ENCODE assay signal across 32 cellular contexts in genomic region chr2:134292514-134292913, GRCh38. TPM values are rescaled to one million over a fixed set of nuclear protein-coding genes. Genes with fewer than 3 reads are reported as not detected.
DNase-seq lines count a peak whose midpoint lies in the region; ATAC-seq and TF ChIP-seq lines count a peak whose summit lies in the region.
"Had no signal": no experiment of that assay in that cellular context is flagged by ENCODE, and none has a peak within 500 bp of the region (broad histone marks: within the 10 kb centered on the region; RNA-seq: fewer than 3 reads in every experiment).

No MANE protein-coding gene starts in this region.

- no peak overlapping the region for H3K4me3 Mint-ChIP-seq in CD4-positive, CD25-positive, alpha-beta regulatory T cell
- H3K4me3 Mint-ChIP-seq: CD4-positive, alpha-beta T cell; type B pancreatic cell had no signal

- no peak for DNase-seq in CD4-positive, CD25-positive, alpha-beta regulatory T cell
- peak in 1 of 3 donors; percentile 21 for DNase-seq in mucosa of descending colon
- DNase-seq: activated CD4-positive, alpha-beta T cell treated with anti-CD3 and anti-CD28 coated beads for 48 hours; activated naive CD4-positive, alpha-beta T cell; activated T-cell treated with anti-CD3 and anti-CD28 coated beads, Interleukin-2, amount 50 U/mL, for 48 hours; amygdala; brain microvascular endothelial cell; CD4-positive, alpha-beta T cell; dorsolateral prefrontal cortex; foreskin melanocyte; heart left ventricle; islet precursor cell; Karpas-422; left ventricle myocardium inferior; NCI-H1417 treated with DMSO at 0.1 percent for 48 hours; NCI-H2029 treated with DMSO at 0.1 percent for 48 hours; NCI-H526 treated with DMSO at 0.1 percent for 48 hours; occipital lobe; Peyer's patch; psoas muscle; SHP77 treated with DMSO at 0.1 percent for 48 hours; stimulated activated CD4-positive, alpha-beta T cell treated with anti-CD3 and anti-CD28 coated beads, Interleukin-4, amount 100 ng/mL, for 24 hours; T1000 had no signal

- intact Hi-C loops in mucosa of descending colon (cut with DNase I, micrococcal nuclease): no loop called here

- peaks cover 31% of the 10 kb centered on the region for H3F3A ChIP-seq in SU-DHL-6 (ENCODE audit: insufficient read depth)

- H3K4me1 Mint-ChIP-seq in CD4-positive, CD25-positive, alpha-beta regulatory T cell: peaks cover 14 to 39% (median 23%) of the 10 kb centered on the region in 4 donors

- peaks cover 5% of the 10 kb centered on the region for H3K36me3 Mint-ChIP-seq in CD4-positive, CD25-positive, alpha-beta regulatory T cell
- H3K36me3 Mint-ChIP-seq: type B pancreatic cell had no signal

- H3K4me2 ChIP-seq in BLaER1 (peak overlapping the region; percentile 86), SU-DHL-6 (ENCODE audit: low read depth, low read length, poor library complexity, severe bottlenecking) (no peak overlapping the region)

- H3K36me3 ChIP-seq in BLaER1 (peaks cover 23% of the 10 kb centered on the region; the same call in 1 of the 2 replicates), SU-DHL-6 (ENCODE audit: low read length) (no peaks in the 10 kb centered on the region), mucosa of descending colon (ENCODE audit: low read depth) (no peaks in the 10 kb centered on the region)
- H3K36me3 ChIP-seq in CD4-positive, CD25-positive, alpha-beta regulatory T cell (ENCODE audit: control insufficient read depth, insufficient read depth, low read length): peaks cover 6% of the 10 kb centered on the region
- H3K36me3 ChIP-seq: brain microvascular endothelial cell, heart left ventricle, left ventricle myocardium inferior had no signal

- H2AFZ ChIP-seq in SU-DHL-6 (ENCODE audit: low read depth, low read length, severe bottlenecking): no peak overlapping the region

- no peak for TF ChIP-seq CTCF in SU-DHL-6 (IDR thresholded peaks at IDR 0.05; ENCODE audit: insufficient read depth, low read length, poor library complexity, severe bottlenecking)
- TF ChIP-seq CTCF in mucosa of descending colon (IDR thresholded peaks at IDR 0.05): no peak

- H3K27ac ChIP-seq in BLaER1 (peak overlapping the region; percentile 82), SU-DHL-6 (ENCODE audit: low read depth, low read length) (peak overlapping the region; percentile 13; the same call in 1 of the 2 replicates)
- H3K27ac ChIP-seq in CD4-positive, CD25-positive, alpha-beta regulatory T cell (ENCODE audit: insufficient read depth, low read length, poor library complexity, severe bottlenecking): no peak overlapping the region
- H3K27ac ChIP-seq: brain microvascular endothelial cell, dorsolateral prefrontal cortex, heart left ventricle, left ventricle myocardium inferior, psoas muscle, VCaP had no signal

- H3K79me2 ChIP-seq in SU-DHL-6 (ENCODE audit: insufficient read depth, low read length): no peaks in the 10 kb centered on the region

- no peaks in the 10 kb centered on the region for H3K27me3 Mint-ChIP-seq in CD4-positive, CD25-positive, alpha-beta regulatory T cell
- H3K27me3 Mint-ChIP-seq: CD4-positive, alpha-beta T cell; type B pancreatic cell had no signal

- H3K9me3 Mint-ChIP-seq in CD4-positive, CD25-positive, alpha-beta regulatory T cell: no peaks in the 10 kb centered on the region
- H3K9me3 Mint-ChIP-seq: CD4-positive, alpha-beta T cell; type B pancreatic cell had no signal

- H3K9me3 ChIP-seq in BLaER1: no peaks in the 10 kb centered on the region
- H3K9me3 ChIP-seq in CD4-positive, CD25-positive, alpha-beta regulatory T cell (ENCODE audit: control insufficient read depth in 2 of 2, low read length in 2 of 2): no peaks in the 10 kb centered on the region
- no peaks in the 10 kb centered on the region for H3K9me3 ChIP-seq in SU-DHL-6 (ENCODE audit: insufficient read depth, low read length)
- H3K9me3 ChIP-seq in mucosa of descending colon: no peaks in the 10 kb centered on the region
- H3K9me3 ChIP-seq: heart left ventricle, left ventricle myocardium inferior, Peyer's patch, psoas muscle had no signal

- H3K27me3 ChIP-seq in BLaER1 (no peaks in the 10 kb centered on the region), SU-DHL-6 (ENCODE audit: low read length) (no peaks in the 10 kb centered on the region)
- no peaks in the 10 kb centered on the region for H3K27me3 ChIP-seq in CD4-positive, CD25-positive, alpha-beta regulatory T cell (ENCODE audit: control insufficient read depth, insufficient read depth, low read length)
- H3K27me3 ChIP-seq: brain microvascular endothelial cell, dorsolateral prefrontal cortex, heart left ventricle, Peyer's patch had no signal

- peak overlapping the region; percentile 43 to 66 (median 50) for H3K27ac Mint-ChIP-seq in CD4-positive, CD25-positive, alpha-beta regulatory T cell
- H3K27ac Mint-ChIP-seq: CD4-positive, alpha-beta T cell; type B pancreatic cell had no signal

- H4K20me1 ChIP-seq in BLaER1 (no peaks in the 10 kb centered on the region), SU-DHL-6 (ENCODE audit: low read depth, low read length) (no peaks in the 10 kb centered on the region)

- H3K4me1 ChIP-seq in BLaER1: peaks cover 100% of the 10 kb centered on the region
- H3K4me1 ChIP-seq in CD4-positive, CD25-positive, alpha-beta regulatory T cell (ENCODE audit: control insufficient read depth, insufficient read depth, low read length, poor library complexity, severe bottlenecking): peaks cover 34% of the 10 kb centered on the region
- H3K4me1 ChIP-seq in mucosa of descending colon (ENCODE audit: low read depth): peaks cover 6% of the 10 kb centered on the region
- H3K4me1 ChIP-seq: psoas muscle had no signal

- no peaks in the 10 kb centered on the region for H3K9me2 ChIP-seq in SU-DHL-6 (replicated peaks; ENCODE audit: insufficient read depth, low read length)

- H3K4me3 ChIP-seq in BLaER1: no peak overlapping the region
- no peak overlapping the region for H3K4me3 ChIP-seq in CD4-positive, CD25-positive, alpha-beta regulatory T cell (ENCODE audit: low read depth, low read length)
- H3K4me3 ChIP-seq in SU-DHL-6 (ENCODE audit: insufficient read depth, low read length, poor library complexity, severe bottlenecking): no peak overlapping the region
- H3K4me3 ChIP-seq in mucosa of descending colon: no peak overlapping the region
- H3K4me3 ChIP-seq: dorsolateral prefrontal cortex, heart left ventricle, left ventricle myocardium inferior, Peyer's patch, psoas muscle had no signal

- ATAC-seq in CD4-positive, CD25-positive, alpha-beta regulatory T cell (ENCODE audit: low read depth in 2 of 2): no peak
- peak; percentile 72 for ATAC-seq in mucosa of descending colon
- no peak for ATAC-seq in activated CD4-positive, CD25-positive, alpha-beta regulatory T cell treated with anti-CD3 and anti-CD28 coated beads, Interleukin-2, amount 50 U/mL, for 24 hours
- ATAC-seq in GM18858 (IDR thresholded peaks at IDR 0.05; ENCODE audit: unreplicated experiment): no peak
- no peak for ATAC-seq in HG03139 (IDR thresholded peaks at IDR 0.05; ENCODE audit: unreplicated experiment)
- ATAC-seq: heart left ventricle, HepG2, psoas muscle, sciatic nerve had no signal

- peak overlapping the region; percentile 31; the same call in 1 of the 2 replicates for H3K9ac ChIP-seq in BLaER1
- H3K9ac ChIP-seq in SU-DHL-6 (ENCODE audit: low read length): no peak overlapping the region

RNA-seq across cellular contexts. Expression of gene MGAT5, which starts 38.6 kb away (rescaled TPM):
- 68.8 TPM for total RNA-seq in CD4-positive, CD25-positive, alpha-beta regulatory T cell
- 1 to 10 TPM; 3.6 to 7.2 (median 6.3) TPM for polyA plus RNA-seq in CD4-positive, CD25-positive, alpha-beta regulatory T cell
- total RNA-seq in mucosa of descending colon: 10 to 100 TPM; 56.5 to 75.5 (median 69.7) TPM
